11 cellular contexts compared by ENCODE assay signal in the genomic region with DNA sequence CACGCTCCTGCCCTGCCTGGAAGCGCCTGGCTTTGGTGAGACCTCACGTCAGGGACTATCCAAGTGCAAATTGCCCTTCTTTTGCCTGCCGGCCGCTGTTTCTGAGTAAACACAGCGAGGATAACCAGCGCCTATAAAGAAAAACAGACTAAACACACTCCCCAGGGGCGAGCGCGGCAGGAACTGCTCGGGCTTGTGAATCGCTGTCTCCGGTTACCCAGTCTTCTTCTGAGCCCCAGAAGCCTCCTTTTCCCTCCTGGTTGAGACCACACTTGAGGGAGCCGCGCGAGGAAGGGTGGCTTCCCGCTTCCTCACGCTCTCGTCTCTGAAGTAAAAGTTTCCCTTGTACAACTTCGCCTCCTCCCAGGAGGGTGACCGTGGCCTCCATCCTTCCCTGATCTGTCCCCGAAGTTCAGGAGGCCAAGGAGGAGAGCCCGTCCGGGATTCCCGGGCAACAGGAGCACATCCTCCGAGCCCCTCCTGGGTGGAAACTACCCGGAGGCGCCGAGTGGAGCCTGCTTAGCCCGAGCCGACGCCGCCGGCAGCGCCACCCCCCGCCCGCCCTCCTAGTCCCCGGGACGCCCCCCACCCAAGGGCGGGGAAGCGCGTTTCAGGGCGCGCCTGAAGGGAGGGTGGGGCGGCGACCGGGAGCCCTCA. TPM values are rescaled to one million over a fixed set of nuclear protein-coding genes. Genes with fewer than 3 reads are reported as not detected.
A peak's percentile ranks its signal among the peaks of the same experiment; 100 is the strongest.
DNase-seq lines count a peak whose midpoint lies in the region; ATAC-seq and TF ChIP-seq lines count a peak whose summit lies in the region.
"Had no signal": no experiment of that assay in that cellular context is flagged by ENCODE, and none has a peak within 500 bp of the region (broad histone marks: within the 10 kb centered on the region; RNA-seq: fewer than 3 reads in every experiment).

No MANE protein-coding gene starts in this region.

- H3K4me3 ChIP-seq in HUES6 (ENCODE audit: low read depth, low read length) (peak overlapping the region; percentile 61), iPS-18c (ENCODE audit: insufficient read depth, low read depth, low read length) (peak overlapping the region; percentile 56), skeletal muscle tissue (ENCODE audit: low read length in 3 of 3) (peak overlapping the region; percentile 48 to 68 (median 61))
- H3K4me3 ChIP-seq: SJCRH30 had no signal

- POLR2A ChIA-PET in GM10248 (lab: Yijun Ruan, JAX): no interaction called here

- no peaks in the 10 kb centered on the region for H3K9me3 ChIP-seq in HUES6 (ENCODE audit: control insufficient read depth, insufficient read depth, low read depth, low read length)
- no peaks in the 10 kb centered on the region for H3K9me3 ChIP-seq in iPS-18c (ENCODE audit: control insufficient read depth, insufficient read depth, low read length)
- H3K9me3 ChIP-seq in skeletal muscle tissue (ENCODE audit: control insufficient read depth in 3 of 3, low read length in 3 of 3): no peaks in the 10 kb centered on the region
- H3K9me3 ChIP-seq: SJCRH30 had no signal

- H3K9ac ChIP-seq in HUES6 (ENCODE audit: low read length) (no peak overlapping the region), skeletal muscle tissue (ENCODE audit: low read depth in 1 of 3, low read length in 3 of 3) (peak overlapping the region in 1 of 3 donors; percentile 34)

- CTCF ChIA-PET in GM10248 (lab: Yijun Ruan, JAX): no interaction called here

- H3K27me3 ChIP-seq in HUES6 (ENCODE audit: control insufficient read depth, insufficient read depth, low read length) (peaks cover 36% of the 10 kb centered on the region), skeletal muscle tissue (ENCODE audit: control insufficient read depth in 3 of 3, insufficient read depth in 3 of 3, low read length in 3 of 3) (peaks cover 9 to 25% (median 17%) of the 10 kb centered on the region in 3 donors)
- H3K27me3 ChIP-seq: SJCRH30 had no signal

- H3K36me3 ChIP-seq in HUES6 (ENCODE audit: control insufficient read depth, insufficient read depth, low read length) (no peaks in the 10 kb centered on the region), skeletal muscle tissue (ENCODE audit: control insufficient read depth in 3 of 3, insufficient read depth in 3 of 3, low read length in 3 of 3) (no peaks in the 10 kb centered on the region)
- H3K36me3 ChIP-seq: SJCRH30 had no signal

- no peak overlapping the region for H3K27ac ChIP-seq in HUES6 (ENCODE audit: low read depth, low read length)
- H3K27ac ChIP-seq in angular gyrus (ENCODE audit: low read depth, low read length): peak overlapping the region; percentile 55
- no peak overlapping the region for H3K27ac ChIP-seq in skeletal muscle tissue (ENCODE audit: low read depth, low read length)
- H3K27ac ChIP-seq: SJCRH30 had no signal

- DNase-seq in amniotic stem cell (lab: John Stamatoyannopoulos, UW): no peak
- DNase-seq in GM10248 (ENCODE audit: extremely low spot score): no peak
- DNase-seq: activated CD4-positive, alpha-beta T cell treated with anti-CD3 and anti-CD28 coated beads, Interleukin-2, amount 10 ng/mL, durations not matched to agents 7 days and 5 days; NCI-H187 treated with DMSO at 0.1 percent for 48 hours had no signal

- no peak for TF ChIP-seq CTCF in GM10248 (IDR thresholded peaks at IDR 0.05; ENCODE audit: control extremely low read depth, extremely low read depth, low read depth, missing control alignments)

- no peaks in the 10 kb centered on the region for H3K4me1 ChIP-seq in HUES6 (ENCODE audit: control insufficient read depth, insufficient read depth, low read length)
- peaks cover 0 to 7% (median 5%) of the 10 kb centered on the region in 3 donors for H3K4me1 ChIP-seq in skeletal muscle tissue (ENCODE audit: control insufficient read depth in 3 of 3, insufficient read depth in 3 of 3, low read length in 3 of 3)
- H3K4me1 ChIP-seq: SJCRH30 had no signal

- no peak for ATAC-seq in HG03095 (IDR thresholded peaks at IDR 0.05; ENCODE audit: unreplicated experiment)

RNA-seq across cellular contexts. Expression of a gene that starts 1.0 kb away (rescaled TPM):
- 4.2 TPM for total RNA-seq in skeletal muscle tissue
- total RNA-seq: activated CD4-positive, alpha-beta T cell treated with anti-CD3 and anti-CD28 coated beads, Interleukin-2, amount 10 ng/mL, durations not matched to agents 7 days and 5 days; esophagus mucosa had no signal
